Comparison of ENCODE assay signal across 1 cellular context in the genomic region with DNA sequence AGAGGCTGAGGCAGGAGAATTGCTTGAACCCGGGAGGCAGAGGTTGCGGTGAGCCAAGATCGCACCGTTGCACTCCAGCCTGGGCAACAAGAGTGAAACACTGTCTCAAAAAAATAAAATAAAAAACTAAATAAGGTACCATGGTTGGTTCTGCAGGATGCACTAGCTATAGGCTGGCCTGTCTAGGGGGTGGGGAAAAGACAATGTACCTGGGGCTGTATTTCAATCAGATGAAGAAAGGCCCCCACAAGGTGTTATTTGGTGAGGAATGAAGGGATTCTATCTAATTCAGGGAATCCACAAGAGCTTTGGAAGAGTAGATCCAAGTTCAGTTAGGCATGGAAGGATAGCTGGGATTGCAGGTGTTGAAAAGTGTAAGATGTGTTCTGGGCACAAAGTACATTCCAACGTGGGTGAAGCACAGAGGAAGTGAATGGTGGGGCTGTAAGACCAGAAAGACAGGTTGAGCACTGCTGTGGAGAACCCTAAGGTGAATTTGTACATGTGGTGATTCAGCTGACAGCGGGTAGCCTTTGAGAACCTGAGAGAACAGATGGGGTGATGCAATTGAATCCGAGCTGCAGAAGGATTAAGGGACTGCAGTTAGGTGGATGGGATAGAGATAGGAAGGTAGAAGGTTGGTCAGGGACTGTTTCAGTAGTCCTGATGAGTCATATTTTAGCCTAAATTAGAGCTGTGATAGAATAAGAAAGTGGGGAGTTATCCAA.
TF ChIP-seq lines count a peak whose summit lies in the region.

No MANE protein-coding gene starts in this region.

TF ChIP-seq in H1, 55 proteins besides CTCF, POLR2A, EP300 and RAD21 (continued from another document):
- TF ChIP-seq, protein P1, sequence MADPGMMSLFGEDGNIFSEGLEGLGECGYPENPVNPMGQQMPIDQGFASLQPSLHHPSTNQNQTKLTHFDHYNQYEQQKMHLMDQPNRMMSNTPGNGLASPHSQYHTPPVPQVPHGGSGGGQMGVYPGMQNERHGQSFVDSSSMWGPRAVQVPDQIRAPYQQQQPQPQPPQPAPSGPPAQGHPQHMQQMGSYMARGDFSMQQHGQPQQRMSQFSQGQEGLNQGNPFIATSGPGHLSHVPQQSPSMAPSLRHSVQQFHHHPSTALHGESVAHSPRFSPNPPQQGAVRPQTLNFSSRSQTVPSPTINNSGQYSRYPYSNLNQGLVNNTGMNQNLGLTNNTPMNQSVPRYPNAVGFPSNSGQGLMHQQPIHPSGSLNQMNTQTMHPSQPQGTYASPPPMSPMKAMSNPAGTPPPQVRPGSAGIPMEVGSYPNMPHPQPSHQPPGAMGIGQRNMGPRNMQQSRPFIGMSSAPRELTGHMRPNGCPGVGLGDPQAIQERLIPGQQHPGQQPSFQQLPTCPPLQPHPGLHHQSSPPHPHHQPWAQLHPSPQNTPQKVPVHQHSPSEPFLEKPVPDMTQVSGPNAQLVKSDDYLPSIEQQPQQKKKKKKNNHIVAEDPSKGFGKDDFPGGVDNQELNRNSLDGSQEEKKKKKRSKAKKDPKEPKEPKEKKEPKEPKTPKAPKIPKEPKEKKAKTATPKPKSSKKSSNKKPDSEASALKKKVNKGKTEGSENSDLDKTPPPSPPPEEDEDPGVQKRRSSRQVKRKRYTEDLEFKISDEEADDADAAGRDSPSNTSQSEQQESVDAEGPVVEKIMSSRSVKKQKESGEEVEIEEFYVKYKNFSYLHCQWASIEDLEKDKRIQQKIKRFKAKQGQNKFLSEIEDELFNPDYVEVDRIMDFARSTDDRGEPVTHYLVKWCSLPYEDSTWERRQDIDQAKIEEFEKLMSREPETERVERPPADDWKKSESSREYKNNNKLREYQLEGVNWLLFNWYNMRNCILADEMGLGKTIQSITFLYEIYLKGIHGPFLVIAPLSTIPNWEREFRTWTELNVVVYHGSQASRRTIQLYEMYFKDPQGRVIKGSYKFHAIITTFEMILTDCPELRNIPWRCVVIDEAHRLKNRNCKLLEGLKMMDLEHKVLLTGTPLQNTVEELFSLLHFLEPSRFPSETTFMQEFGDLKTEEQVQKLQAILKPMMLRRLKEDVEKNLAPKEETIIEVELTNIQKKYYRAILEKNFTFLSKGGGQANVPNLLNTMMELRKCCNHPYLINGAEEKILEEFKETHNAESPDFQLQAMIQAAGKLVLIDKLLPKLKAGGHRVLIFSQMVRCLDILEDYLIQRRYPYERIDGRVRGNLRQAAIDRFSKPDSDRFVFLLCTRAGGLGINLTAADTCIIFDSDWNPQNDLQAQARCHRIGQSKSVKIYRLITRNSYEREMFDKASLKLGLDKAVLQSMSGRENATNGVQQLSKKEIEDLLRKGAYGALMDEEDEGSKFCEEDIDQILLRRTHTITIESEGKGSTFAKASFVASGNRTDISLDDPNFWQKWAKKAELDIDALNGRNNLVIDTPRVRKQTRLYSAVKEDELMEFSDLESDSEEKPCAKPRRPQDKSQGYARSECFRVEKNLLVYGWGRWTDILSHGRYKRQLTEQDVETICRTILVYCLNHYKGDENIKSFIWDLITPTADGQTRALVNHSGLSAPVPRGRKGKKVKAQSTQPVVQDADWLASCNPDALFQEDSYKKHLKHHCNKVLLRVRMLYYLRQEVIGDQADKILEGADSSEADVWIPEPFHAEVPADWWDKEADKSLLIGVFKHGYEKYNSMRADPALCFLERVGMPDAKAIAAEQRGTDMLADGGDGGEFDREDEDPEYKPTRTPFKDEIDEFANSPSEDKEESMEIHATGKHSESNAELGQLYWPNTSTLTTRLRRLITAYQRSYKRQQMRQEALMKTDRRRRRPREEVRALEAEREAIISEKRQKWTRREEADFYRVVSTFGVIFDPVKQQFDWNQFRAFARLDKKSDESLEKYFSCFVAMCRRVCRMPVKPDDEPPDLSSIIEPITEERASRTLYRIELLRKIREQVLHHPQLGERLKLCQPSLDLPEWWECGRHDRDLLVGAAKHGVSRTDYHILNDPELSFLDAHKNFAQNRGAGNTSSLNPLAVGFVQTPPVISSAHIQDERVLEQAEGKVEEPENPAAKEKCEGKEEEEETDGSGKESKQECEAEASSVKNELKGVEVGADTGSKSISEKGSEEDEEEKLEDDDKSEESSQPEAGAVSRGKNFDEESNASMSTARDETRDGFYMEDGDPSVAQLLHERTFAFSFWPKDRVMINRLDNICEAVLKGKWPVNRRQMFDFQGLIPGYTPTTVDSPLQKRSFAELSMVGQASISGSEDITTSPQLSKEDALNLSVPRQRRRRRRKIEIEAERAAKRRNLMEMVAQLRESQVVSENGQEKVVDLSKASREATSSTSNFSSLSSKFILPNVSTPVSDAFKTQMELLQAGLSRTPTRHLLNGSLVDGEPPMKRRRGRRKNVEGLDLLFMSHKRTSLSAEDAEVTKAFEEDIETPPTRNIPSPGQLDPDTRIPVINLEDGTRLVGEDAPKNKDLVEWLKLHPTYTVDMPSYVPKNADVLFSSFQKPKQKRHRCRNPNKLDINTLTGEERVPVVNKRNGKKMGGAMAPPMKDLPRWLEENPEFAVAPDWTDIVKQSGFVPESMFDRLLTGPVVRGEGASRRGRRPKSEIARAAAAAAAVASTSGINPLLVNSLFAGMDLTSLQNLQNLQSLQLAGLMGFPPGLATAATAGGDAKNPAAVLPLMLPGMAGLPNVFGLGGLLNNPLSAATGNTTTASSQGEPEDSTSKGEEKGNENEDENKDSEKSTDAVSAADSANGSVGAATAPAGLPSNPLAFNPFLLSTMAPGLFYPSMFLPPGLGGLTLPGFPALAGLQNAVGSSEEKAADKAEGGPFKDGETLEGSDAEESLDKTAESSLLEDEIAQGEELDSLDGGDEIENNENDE (IDR thresholded peaks at IDR 0.05; ENCODE audit: insufficient replicate concordance, low read length) = no peak
- TF ChIP-seq BRCA1 (IDR thresholded peaks at IDR 0.05; ENCODE audit: low read depth, low read length) (no peak), BACH1 (IDR thresholded peaks at IDR 0.05; ENCODE audit: low read length) (no peak), TCF12 (IDR thresholded peaks at IDR 0.05; ENCODE audit: low read depth, low read length) (no peak), JUND (IDR thresholded peaks at IDR 0.05; ENCODE audit: low read length) (peak; percentile 60; the same call in 1 of the 2 replicates), POLR2AphosphoS5 (IDR thresholded peaks at IDR 0.05; ENCODE audit: low read depth, low read length) (0 out of 2 replicates have a peak, but pooled peaks have one; percentile 19), SP1 (IDR thresholded peaks at IDR 0.05; ENCODE audit: low read depth, low read length) (peak; percentile 73)
- TF ChIP-seq, protein P2, sequence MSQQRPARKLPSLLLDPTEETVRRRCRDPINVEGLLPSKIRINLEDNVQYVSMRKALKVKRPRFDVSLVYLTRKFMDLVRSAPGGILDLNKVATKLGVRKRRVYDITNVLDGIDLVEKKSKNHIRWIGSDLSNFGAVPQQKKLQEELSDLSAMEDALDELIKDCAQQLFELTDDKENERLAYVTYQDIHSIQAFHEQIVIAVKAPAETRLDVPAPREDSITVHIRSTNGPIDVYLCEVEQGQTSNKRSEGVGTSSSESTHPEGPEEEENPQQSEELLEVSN (IDR thresholded peaks at IDR 0.05) = no peak
- TF ChIP-seq, protein P3, sequence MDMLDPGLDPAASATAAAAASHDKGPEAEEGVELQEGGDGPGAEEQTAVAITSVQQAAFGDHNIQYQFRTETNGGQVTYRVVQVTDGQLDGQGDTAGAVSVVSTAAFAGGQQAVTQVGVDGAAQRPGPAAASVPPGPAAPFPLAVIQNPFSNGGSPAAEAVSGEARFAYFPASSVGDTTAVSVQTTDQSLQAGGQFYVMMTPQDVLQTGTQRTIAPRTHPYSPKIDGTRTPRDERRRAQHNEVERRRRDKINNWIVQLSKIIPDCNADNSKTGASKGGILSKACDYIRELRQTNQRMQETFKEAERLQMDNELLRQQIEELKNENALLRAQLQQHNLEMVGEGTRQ (IDR thresholded peaks at IDR 0.05; ENCODE audit: low read length) = no peak
- TF ChIP-seq, protein P4, sequence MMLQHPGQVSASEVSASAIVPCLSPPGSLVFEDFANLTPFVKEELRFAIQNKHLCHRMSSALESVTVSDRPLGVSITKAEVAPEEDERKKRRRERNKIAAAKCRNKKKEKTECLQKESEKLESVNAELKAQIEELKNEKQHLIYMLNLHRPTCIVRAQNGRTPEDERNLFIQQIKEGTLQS (IDR thresholded peaks at IDR 0.05; ENCODE audit: insufficient read depth, low read depth, low read length) = peak; percentile 63
